In the genomic region with DNA sequence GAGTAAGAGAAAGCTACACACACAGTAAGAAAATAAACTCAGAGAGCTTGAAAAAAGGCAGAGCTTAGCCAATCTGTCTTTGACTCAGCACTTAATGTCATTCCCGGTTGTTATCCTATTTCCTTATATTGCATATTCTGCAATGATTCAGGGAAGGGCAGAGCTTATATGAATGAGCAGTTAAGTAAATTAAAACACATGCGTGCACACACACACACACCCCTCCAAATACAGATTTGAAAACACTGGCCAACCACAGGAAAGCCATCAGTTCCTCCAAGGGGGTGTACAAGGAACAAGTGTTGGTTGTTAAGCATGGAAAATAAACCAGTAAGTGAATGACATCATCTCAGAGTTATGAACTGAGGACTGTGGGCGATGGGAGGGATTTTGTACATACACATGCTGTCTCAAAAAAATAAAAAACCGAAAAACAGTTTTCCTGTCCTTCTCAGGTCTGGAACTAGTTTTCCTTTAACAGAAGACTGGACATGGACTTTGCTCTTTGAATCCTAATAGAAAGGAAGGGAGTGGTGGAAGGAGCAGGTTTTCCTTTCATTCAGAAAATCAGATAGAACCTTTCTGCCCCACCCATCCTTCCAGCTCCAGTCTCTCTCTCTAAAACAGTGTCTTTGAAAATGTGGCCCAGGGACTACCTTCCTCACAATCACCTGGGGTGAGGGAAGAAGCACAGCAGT, we compare ENCODE assay signal across 1 cellular context.
TF ChIP-seq lines count a peak whose summit lies in the region.

No MANE protein-coding gene starts in this region.

TF ChIP-seq in GM23338, 12 proteins besides CTCF, POLR2A, EP300 and RAD21 (continued from another document):
- no peak for TF ChIP-seq ZNF462 (CRISPR knock-in tag; IDR thresholded peaks at IDR 0.05)
- no peak for TF ChIP-seq POLR2AphosphoS5 (IDR thresholded peaks at IDR 0.05; ENCODE audit: low read depth)
- no peak for TF ChIP-seq STAT1 (IDR thresholded peaks at IDR 0.05; ENCODE audit: unreplicated experiment)
TF ChIP-seq in GM23338: peak in this region for 0.
